Comparison of ENCODE assay signal across 1 cellular context in the genomic region with DNA sequence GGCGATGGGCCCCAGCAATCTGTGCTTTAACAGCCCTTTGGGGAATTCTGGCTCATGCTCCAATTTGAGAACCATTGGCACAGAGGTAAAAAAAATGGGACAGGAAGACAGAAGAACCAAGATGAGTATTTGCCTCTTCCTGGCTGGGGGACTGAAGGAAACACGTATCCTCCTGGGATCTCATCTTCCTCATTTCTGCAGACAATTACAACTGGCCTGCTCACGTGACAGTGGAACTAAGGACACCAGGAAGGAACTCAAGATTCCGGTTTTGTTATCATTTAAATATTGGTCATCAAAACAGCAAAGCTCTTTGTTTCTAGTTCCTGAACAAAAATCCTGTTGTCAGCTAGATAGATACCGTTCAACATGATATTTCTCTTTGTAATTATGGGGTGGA.
TF ChIP-seq lines count a peak whose summit lies in the region.

No MANE protein-coding gene starts in this region.

TF ChIP-seq in HepG2, 621 proteins besides CTCF, POLR2A, EP300 and RAD21 (continued from another document):
- TF ChIP-seq PCBP1 (IDR thresholded peaks at IDR 0.05; ENCODE audit: borderline replicate concordance, low read depth, low read length) = no peak
- no peak for TF ChIP-seq ZNF33B (CRISPR knock-in tag; IDR thresholded peaks at IDR 0.05)
- TF ChIP-seq MED13 (CRISPR knock-in tag; IDR thresholded peaks at IDR 0.05) = no peak
